In the genomic region with DNA sequence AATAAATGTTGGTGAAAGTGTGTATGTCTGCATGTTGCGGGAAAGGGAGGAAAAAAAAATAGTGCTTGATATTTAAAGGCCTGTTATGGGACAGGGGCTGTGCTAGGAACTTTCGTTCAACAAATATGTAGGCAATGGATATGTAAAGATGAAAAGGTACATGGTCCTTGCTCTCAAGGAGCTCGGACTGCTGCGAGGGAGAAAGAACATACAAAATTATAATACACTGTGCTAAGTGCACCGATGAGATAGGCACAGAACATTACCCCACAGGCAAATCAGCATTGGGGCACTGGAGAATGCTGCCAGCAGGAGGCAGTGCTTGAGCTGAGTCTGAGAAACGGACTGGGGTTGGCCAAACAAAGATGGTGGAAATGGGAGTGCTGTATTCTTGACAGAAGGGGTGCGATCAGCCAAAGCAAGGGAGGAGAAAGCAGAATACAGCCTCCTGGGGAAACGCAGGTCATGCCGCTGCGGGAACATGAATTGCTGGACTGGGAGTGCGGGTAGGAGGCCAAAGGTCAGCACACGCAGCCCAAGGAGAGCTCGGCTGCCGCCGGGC, we compare ENCODE assay signal across 1 cellular context.
TF ChIP-seq lines count a peak whose summit lies in the region.

No MANE protein-coding gene starts in this region.

TF ChIP-seq in HepG2, 621 proteins besides CTCF, POLR2A, EP300 and RAD21 (continued from another document):
- TF ChIP-seq, protein P1, sequence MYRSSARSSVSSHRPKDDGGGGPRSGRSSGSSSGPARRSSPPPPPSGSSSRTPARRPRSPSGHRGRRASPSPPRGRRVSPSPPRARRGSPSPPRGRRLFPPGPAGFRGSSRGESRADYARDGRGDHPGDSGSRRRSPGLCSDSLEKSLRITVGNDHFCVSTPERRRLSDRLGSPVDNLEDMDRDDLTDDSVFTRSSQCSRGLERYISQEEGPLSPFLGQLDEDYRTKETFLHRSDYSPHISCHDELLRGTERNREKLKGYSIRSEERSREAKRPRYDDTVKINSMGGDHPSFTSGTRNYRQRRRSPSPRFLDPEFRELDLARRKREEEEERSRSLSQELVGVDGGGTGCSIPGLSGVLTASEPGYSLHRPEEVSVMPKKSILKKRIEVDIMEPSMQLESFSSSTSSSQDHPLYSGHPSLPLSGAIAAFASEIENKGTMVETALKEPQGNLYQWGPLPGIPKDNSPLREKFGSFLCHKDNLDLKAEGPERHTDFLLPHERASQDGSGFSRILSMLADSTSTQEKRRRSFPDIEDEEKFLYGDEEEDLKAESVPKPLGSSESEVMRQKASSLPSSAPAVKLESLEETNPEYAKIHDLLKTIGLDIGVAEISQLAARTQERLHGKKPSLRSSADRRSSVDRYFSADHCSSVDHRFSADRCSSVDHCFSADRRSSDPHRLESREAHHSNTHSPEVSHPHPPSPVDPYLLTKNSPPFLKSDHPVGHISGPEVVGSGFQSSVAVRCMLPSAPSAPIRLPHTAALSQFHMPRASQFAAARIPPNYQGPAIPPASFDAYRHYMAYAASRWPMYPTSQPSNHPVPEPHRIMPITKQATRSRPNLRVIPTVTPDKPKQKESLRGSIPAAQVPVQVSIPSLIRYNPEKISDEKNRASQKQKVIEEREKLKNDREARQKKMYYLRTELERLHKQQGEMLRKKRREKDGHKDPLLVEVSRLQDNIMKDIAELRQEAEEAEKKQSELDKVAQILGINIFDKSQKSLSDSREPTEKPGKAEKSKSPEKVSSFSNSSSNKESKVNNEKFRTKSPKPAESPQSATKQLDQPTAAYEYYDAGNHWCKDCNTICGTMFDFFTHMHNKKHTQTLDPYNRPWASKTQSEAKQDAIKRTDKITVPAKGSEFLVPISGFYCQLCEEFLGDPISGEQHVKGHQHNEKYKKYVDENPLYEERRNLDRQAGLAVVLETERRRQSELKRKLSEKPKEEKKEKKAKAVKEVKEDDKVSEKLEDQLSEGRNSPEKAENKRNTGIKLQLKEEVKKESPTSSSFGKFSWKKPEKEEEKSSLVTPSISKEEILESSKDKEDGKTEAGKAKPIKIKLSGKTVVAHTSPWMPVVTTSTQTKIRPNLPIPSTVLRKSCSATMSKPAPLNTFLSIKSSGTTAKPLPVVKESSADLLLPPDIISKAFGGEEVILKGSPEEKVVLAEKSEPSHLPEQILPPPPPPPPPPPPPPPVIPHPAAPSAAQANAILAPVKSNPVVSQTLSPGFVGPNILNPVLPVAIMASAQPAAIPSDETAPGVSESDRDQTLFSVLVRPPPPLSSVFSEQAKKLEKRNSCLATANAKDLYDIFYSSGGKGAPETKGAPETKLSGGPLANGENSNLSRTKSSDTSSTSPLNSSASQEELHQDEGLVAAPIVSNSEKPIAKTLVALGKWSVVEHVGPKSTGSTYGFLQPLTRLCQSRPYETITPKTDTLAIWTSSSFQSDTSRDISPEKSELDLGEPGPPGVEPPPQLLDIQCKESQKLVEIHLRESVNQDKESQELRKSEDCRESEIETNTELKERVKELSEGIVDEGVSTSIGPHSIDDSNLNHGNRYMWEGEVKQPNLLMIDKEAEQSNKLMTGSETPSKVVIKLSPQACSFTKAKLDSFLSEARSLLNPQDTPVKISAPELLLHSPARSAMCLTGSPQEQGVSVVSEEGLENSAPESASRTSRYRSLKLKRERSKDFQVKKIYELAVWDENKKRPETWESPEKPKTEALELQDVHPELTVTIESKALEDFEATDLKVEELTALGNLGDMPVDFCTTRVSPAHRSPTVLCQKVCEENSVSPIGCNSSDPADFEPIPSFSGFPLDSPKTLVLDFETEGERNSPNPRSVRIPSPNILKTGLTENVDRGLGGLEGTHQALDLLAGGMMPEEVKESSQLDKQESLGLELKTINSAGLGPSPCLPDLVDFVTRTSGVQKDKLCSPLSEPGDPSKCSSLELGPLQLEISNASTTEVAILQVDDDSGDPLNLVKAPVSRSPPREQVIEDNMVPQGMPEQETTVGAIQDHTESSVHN (CRISPR knock-in tag; IDR thresholded peaks at IDR 0.05) = no peak
- 0 out of 2 replicates have a peak, but pooled peaks have one; percentile 14 for TF ChIP-seq ZNF615 (CRISPR knock-in tag; IDR thresholded peaks at IDR 0.05; ENCODE audit: borderline replicate concordance)
- 0 out of 2 replicates have a peak, but pooled peaks have one; percentile 13 for TF ChIP-seq PPARG (CRISPR knock-in tag; conservative IDR thresholded peaks at IDR 0.05)
- peak; percentile 14; the same call in 1 of the 2 replicates for TF ChIP-seq FOXK1 (CRISPR knock-in tag; IDR thresholded peaks at IDR 0.05; ENCODE audit: borderline replicate concordance, low read depth)
- peak; percentile 27; the same call in 1 of the 2 replicates for TF ChIP-seq ZNF331 (CRISPR knock-in tag; IDR thresholded peaks at IDR 0.05)
- peak; percentile 99 for TF ChIP-seq ZNF644 (CRISPR knock-in tag; IDR thresholded peaks at IDR 0.05; ENCODE audit: low read depth)
- no peak for TF ChIP-seq HIVEP1 (CRISPR knock-in tag; IDR thresholded peaks at IDR 0.05)
- peak; percentile 85 for TF ChIP-seq YY1 (IDR thresholded peaks at IDR 0.05; ENCODE audit: insufficient read depth, insufficient replicate concordance, low read depth, low read length)
- TF ChIP-seq, protein P2, sequence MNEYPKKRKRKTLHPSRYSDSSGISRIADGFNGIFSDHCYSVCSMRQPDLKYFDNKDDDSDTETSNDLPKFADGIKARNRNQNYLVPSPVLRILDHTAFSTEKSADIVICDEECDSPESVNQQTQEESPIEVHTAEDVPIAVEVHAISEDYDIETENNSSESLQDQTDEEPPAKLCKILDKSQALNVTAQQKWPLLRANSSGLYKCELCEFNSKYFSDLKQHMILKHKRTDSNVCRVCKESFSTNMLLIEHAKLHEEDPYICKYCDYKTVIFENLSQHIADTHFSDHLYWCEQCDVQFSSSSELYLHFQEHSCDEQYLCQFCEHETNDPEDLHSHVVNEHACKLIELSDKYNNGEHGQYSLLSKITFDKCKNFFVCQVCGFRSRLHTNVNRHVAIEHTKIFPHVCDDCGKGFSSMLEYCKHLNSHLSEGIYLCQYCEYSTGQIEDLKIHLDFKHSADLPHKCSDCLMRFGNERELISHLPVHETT (CRISPR knock-in tag; conservative IDR thresholded peaks at IDR 0.05) = no peak
- no peak for TF ChIP-seq ZNF678 (CRISPR knock-in tag; IDR thresholded peaks at IDR 0.05)
- TF ChIP-seq, protein P3, sequence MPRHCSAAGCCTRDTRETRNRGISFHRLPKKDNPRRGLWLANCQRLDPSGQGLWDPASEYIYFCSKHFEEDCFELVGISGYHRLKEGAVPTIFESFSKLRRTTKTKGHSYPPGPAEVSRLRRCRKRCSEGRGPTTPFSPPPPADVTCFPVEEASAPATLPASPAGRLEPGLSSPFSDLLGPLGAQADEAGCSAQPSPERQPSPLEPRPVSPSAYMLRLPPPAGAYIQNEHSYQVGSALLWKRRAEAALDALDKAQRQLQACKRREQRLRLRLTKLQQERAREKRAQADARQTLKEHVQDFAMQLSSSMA (CRISPR knock-in tag; IDR thresholded peaks at IDR 0.05) = no peak
- no peak for TF ChIP-seq NR2F6 (IDR thresholded peaks at IDR 0.05)
- TF ChIP-seq NR2F6 (CRISPR knock-in tag; IDR thresholded peaks at IDR 0.05) = 0 out of 2 replicates have a peak, but pooled peaks have one; percentile 8
- no peak for TF ChIP-seq SUZ12 (IDR thresholded peaks at IDR 0.05; ENCODE audit: low read depth, low read length)
- peak; percentile 42; the same call in 1 of the 2 replicates for TF ChIP-seq REPIN1 (CRISPR knock-in tag; IDR thresholded peaks at IDR 0.05; ENCODE audit: borderline replicate concordance, low read depth)
- TF ChIP-seq, protein P4, sequence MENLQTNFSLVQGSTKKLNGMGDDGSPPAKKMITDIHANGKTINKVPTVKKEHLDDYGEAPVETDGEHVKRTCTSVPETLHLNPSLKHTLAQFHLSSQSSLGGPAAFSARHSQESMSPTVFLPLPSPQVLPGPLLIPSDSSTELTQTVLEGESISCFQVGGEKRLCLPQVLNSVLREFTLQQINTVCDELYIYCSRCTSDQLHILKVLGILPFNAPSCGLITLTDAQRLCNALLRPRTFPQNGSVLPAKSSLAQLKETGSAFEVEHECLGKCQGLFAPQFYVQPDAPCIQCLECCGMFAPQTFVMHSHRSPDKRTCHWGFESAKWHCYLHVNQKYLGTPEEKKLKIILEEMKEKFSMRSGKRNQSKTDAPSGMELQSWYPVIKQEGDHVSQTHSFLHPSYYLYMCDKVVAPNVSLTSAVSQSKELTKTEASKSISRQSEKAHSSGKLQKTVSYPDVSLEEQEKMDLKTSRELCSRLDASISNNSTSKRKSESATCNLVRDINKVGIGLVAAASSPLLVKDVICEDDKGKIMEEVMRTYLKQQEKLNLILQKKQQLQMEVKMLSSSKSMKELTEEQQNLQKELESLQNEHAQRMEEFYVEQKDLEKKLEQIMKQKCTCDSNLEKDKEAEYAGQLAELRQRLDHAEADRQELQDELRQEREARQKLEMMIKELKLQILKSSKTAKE (CRISPR knock-in tag; IDR thresholded peaks at IDR 0.05; ENCODE audit: borderline replicate concordance) = no peak
- no peak; a peak in 1 of 4 replicates for TF ChIP-seq KLF16 (CRISPR knock-in tag; IDR thresholded peaks at IDR 0.05)
